Comparison of ENCODE assay signal across 1 cellular context in genomic region chr15:60006203-60006782, GRCh38.
TF ChIP-seq lines count a peak whose summit lies in the region.

No MANE protein-coding gene starts in this region.

TF ChIP-seq in GM23338, 12 proteins besides CTCF, POLR2A, EP300 and RAD21 (continued from another document):
- TF ChIP-seq ZNF462 (CRISPR knock-in tag; IDR thresholded peaks at IDR 0.05): no peak
TF ChIP-seq in GM23338: peak in this region for 0.
